8 cellular contexts compared by ENCODE assay signal in the genomic region with DNA sequence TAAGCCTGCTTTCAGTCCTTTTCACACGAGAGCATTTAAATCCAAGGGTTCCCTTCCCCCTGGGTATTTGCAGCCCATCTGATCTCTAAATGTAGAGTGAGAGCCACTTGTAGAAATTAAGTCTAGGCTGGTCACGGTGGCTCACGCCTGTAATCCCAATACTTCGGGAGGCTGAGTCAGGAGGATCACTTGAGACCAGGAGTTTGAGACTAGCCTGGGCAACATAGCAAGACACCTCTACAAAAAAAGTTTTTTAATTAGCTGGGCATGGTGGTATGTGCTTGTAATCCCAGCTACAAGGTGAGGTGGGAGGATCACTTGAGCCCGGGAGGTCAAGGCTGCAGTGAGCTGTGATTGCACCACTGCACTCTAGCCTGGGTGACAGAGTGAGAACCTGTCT. TPM values are rescaled to one million over a fixed set of nuclear protein-coding genes. Genes with fewer than 3 reads are reported as not detected.
DNase-seq lines count a peak whose midpoint lies in the region; ATAC-seq and TF ChIP-seq lines count a peak whose summit lies in the region.
"Not testable (repeated sequence)": the region's sequence is repeated elsewhere in the genome, so short reads cannot be mapped to it uniquely, and the experiment has no call there.

No MANE protein-coding gene starts in this region.

- 97% methylated on average over 5 of the region's 5 CpGs for WGBS in thymus

- H3K36me3 Mint-ChIP-seq in CD14-positive monocyte (peaks cover 68 to 77% of the 10 kb centered on the region in 2 donors), HFFc6 (ENCODE audit: low read depth) (peaks cover 46% of the 10 kb centered on the region), endothelial cell (ENCODE audit: low read depth, unreplicated experiment) (peaks cover 30% of the 10 kb centered on the region)
- peaks cover 21% of the 10 kb centered on the region for H3K36me3 Mint-ChIP-seq in T-helper 1 cell treated with Interleukin-12 subunit alpha and Interleukin-12 subunit beta and Interleukin-4 antibody, amounts not matched to agents 30 μg/mL and 1 μg/mL, for 36 hours (ENCODE audit: low read depth)
- H3K36me3 Mint-ChIP-seq in activated naive CD4-positive, alpha-beta T cell treated with anti-CD3 and anti-CD28 coated beads, Interleukin-2, amount 50 U/mL, for 24 hours; natural killer cell treated with Interleukin-12 subunit alpha and Interleukin-12 subunit beta and Interleukin-15 and Interleukin-18, amount 100 ng/mL, for 72 hours: not testable (repeated sequence)

- H3K4me1 Mint-ChIP-seq in CD14-positive monocyte = not testable (repeated sequence)
- peaks cover 84% of the 10 kb centered on the region for H3K4me1 Mint-ChIP-seq in HFFc6 (ENCODE audit: low read depth)
- H3K4me1 Mint-ChIP-seq in T-helper 1 cell treated with Interleukin-12 subunit alpha and Interleukin-12 subunit beta and Interleukin-4 antibody, amounts not matched to agents 30 μg/mL and 1 μg/mL, for 36 hours (ENCODE audit: low read depth) = peaks cover 11% of the 10 kb centered on the region
- peaks cover 17% of the 10 kb centered on the region for H3K4me1 Mint-ChIP-seq in activated naive CD4-positive, alpha-beta T cell treated with anti-CD3 and anti-CD28 coated beads, Interleukin-2, amount 50 U/mL, for 24 hours
- peaks cover 28% of the 10 kb centered on the region for H3K4me1 Mint-ChIP-seq in endothelial cell (ENCODE audit: unreplicated experiment)
- peaks cover 5 to 21% of the 10 kb centered on the region in 2 donors for H3K4me1 Mint-ChIP-seq in natural killer cell treated with Interleukin-12 subunit alpha and Interleukin-12 subunit beta and Interleukin-15 and Interleukin-18, amount 100 ng/mL, for 72 hours (ENCODE audit: low read depth in 2 of 2)

- not testable (repeated sequence) for DNase-seq in CD14-positive monocyte (ENCODE audit: low spot score); HFFc6; endothelial cell (ENCODE audit: low spot score); left lung; natural killer cell treated with Interleukin-12 subunit alpha and Interleukin-12 subunit beta and Interleukin-15 and Interleukin-18, amount 100 ng/mL, for 72 hours (ENCODE audit: low spot score)

- not testable (repeated sequence) for TF ChIP-seq CTCF in CD14-positive monocyte (IDR thresholded peaks at IDR 0.05); HFFc6 (IDR thresholded peaks at IDR 0.05); endothelial cell (IDR thresholded peaks at IDR 0.05; ENCODE audit: unreplicated experiment); left lung (IDR thresholded peaks at IDR 0.05)

- not testable (repeated sequence) for H3K4me3 ChIP-seq in left lung; thymus (ENCODE audit: low read length)

- H3K4me3 Mint-ChIP-seq in CD14-positive monocyte; HFFc6; T-helper 1 cell treated with Interleukin-12 subunit alpha and Interleukin-12 subunit beta and Interleukin-4 antibody, amounts not matched to agents 30 μg/mL and 1 μg/mL, for 36 hours; activated naive CD4-positive, alpha-beta T cell treated with anti-CD3 and anti-CD28 coated beads, Interleukin-2, amount 50 U/mL, for 24 hours; natural killer cell treated with Interleukin-12 subunit alpha and Interleukin-12 subunit beta and Interleukin-15 and Interleukin-18, amount 100 ng/mL, for 72 hours: not testable (repeated sequence)
- H3K4me3 Mint-ChIP-seq in endothelial cell (ENCODE audit: unreplicated experiment) = peak overlapping the region; percentile 56

- H3K9me3 Mint-ChIP-seq in CD14-positive monocyte; HFFc6; T-helper 1 cell treated with Interleukin-12 subunit alpha and Interleukin-12 subunit beta and Interleukin-4 antibody, amounts not matched to agents 30 μg/mL and 1 μg/mL, for 36 hours; activated naive CD4-positive, alpha-beta T cell treated with anti-CD3 and anti-CD28 coated beads, Interleukin-2, amount 50 U/mL, for 24 hours; endothelial cell (ENCODE audit: unreplicated experiment); natural killer cell treated with Interleukin-12 subunit alpha and Interleukin-12 subunit beta and Interleukin-15 and Interleukin-18, amount 100 ng/mL, for 72 hours: not testable (repeated sequence)

- H3K4me1 ChIP-seq in left lung = peaks cover 34 to 72% of the 10 kb centered on the region in 2 donors
- H3K4me1 ChIP-seq in thymus (ENCODE audit: control insufficient read depth, insufficient read depth, low read length) = not testable (repeated sequence)

- not testable (repeated sequence) for H3K9me3 ChIP-seq in left lung; thymus (ENCODE audit: control insufficient read depth)

- not testable (repeated sequence) for ATAC-seq in left lung; natural killer cell treated with Interleukin-12 subunit alpha and Interleukin-12 subunit beta and Interleukin-15 and Interleukin-18, amount 100 ng/mL, for 72 hours

- H3K27me3 Mint-ChIP-seq in CD14-positive monocyte (ENCODE audit: low read depth in 3 of 3); HFFc6 (ENCODE audit: insufficient read depth); T-helper 1 cell treated with Interleukin-12 subunit alpha and Interleukin-12 subunit beta and Interleukin-4 antibody, amounts not matched to agents 30 μg/mL and 1 μg/mL, for 36 hours (ENCODE audit: low read depth); activated naive CD4-positive, alpha-beta T cell treated with anti-CD3 and anti-CD28 coated beads, Interleukin-2, amount 50 U/mL, for 24 hours; endothelial cell (ENCODE audit: unreplicated experiment); natural killer cell treated with Interleukin-12 subunit alpha and Interleukin-12 subunit beta and Interleukin-15 and Interleukin-18, amount 100 ng/mL, for 72 hours: not testable (repeated sequence)

- H3K36me3 ChIP-seq in left lung = peaks cover 0 to 17% of the 10 kb centered on the region in 2 donors
- not testable (repeated sequence) for H3K36me3 ChIP-seq in thymus (ENCODE audit: control insufficient read depth, insufficient read depth)

- H3K27ac ChIP-seq in left lung (peak overlapping the region; percentile 57 to 65), thymus (ENCODE audit: low read depth) (peak overlapping the region; percentile 13)

- not testable (repeated sequence) for H3K27me3 ChIP-seq in left lung; thymus (ENCODE audit: control insufficient read depth, insufficient read depth)

- peak overlapping the region in 5 of 7 donors; percentile 32 to 72 (median 40) for H3K27ac Mint-ChIP-seq in CD14-positive monocyte
- peak overlapping the region; percentile 71 for H3K27ac Mint-ChIP-seq in HFFc6
- peak overlapping the region; percentile 13 for H3K27ac Mint-ChIP-seq in T-helper 1 cell treated with Interleukin-12 subunit alpha and Interleukin-12 subunit beta and Interleukin-4 antibody, amounts not matched to agents 30 μg/mL and 1 μg/mL, for 36 hours
- peak overlapping the region; percentile 62 for H3K27ac Mint-ChIP-seq in activated naive CD4-positive, alpha-beta T cell treated with anti-CD3 and anti-CD28 coated beads, Interleukin-2, amount 50 U/mL, for 24 hours
- H3K27ac Mint-ChIP-seq in endothelial cell (ENCODE audit: unreplicated experiment) = not testable (repeated sequence)
- peak overlapping the region; percentile 26 to 68 for H3K27ac Mint-ChIP-seq in natural killer cell treated with Interleukin-12 subunit alpha and Interleukin-12 subunit beta and Interleukin-15 and Interleukin-18, amount 100 ng/mL, for 72 hours

- intact Hi-C loops in CD14-positive monocyte (cut with micrococcal nuclease); left lung (cut with DNase I): not testable (repeated sequence)

RNA-seq across cellular contexts. Expression of a gene that starts 24.3 kb away (rescaled TPM):
- polyA plus RNA-seq in CD14-positive monocyte (100 to 1,000 TPM; 127 to 182 TPM), thymus (60.5 TPM)
- 100 to 1,000 TPM; 380 to 424 (median 413) TPM for total RNA-seq in HFFc6 (2021; fragmentation: NEBNext Ultra II Directional; extraction: Animal tissue kit (Norgen Biotek cat#: 25700))
- total RNA-seq in endothelial cell (ENCODE audit: unreplicated experiment) (184 TPM), left lung (100 to 1,000 TPM; 350 to 434 TPM)
- total RNA-seq in natural killer cell treated with Interleukin-12 subunit alpha and Interleukin-12 subunit beta and Interleukin-15 and Interleukin-18, amount 100 ng/mL, for 72 hours = 10 to 100 TPM; 29.2 to 39.1 TPM
